Comparison of ENCODE assay signal across 9 cellular contexts in genomic region chr9:110875275-110875674, GRCh38.
DNase-seq lines count a peak whose midpoint lies in the region; ATAC-seq and TF ChIP-seq lines count a peak whose summit lies in the region.
"Had no signal": no experiment of that assay in that cellular context is flagged by ENCODE, and none has a peak within 500 bp of the region (broad histone marks: within the 10 kb centered on the region; RNA-seq: fewer than 3 reads in every experiment).

No MANE protein-coding gene starts in this region.

- ATAC-seq in GM19324 (IDR thresholded peaks at IDR 0.05; ENCODE audit: low FRiP score, unreplicated experiment) (peak; percentile 90), HG03280 (IDR thresholded peaks at IDR 0.05; ENCODE audit: unreplicated experiment) (peak; percentile 54), psoas muscle (no peak)

- H3K27me3 ChIP-seq in dorsolateral prefrontal cortex, result no peaks in the 10 kb centered on the region
- H3K27me3 ChIP-seq in psoas muscle (ENCODE audit: insufficient read depth in 3 of 3, low read length in 2 of 3), result no peaks in the 10 kb centered on the region
- H3K27me3 ChIP-seq in mesenchymal stem cell (ENCODE audit: control insufficient read depth in 1 of 2, insufficient read depth in 1 of 2, low read length in 2 of 2), result no peaks in the 10 kb centered on the region
- H3K27me3 ChIP-seq: ascending aorta had no signal

- H3K36me3 ChIP-seq in psoas muscle (ENCODE audit: insufficient read depth in 1 of 2, low read depth in 1 of 2) (no peaks in the 10 kb centered on the region), mesenchymal stem cell (ENCODE audit: control insufficient read depth in 1 of 2, insufficient read depth in 2 of 2, low read depth in 1 of 2, low read length in 2 of 2) (peaks cover 5 to 61% of the 10 kb centered on the region in 2 experiments)

- no peak overlapping the region for H3K4me2 ChIP-seq in mesenchymal stem cell (ENCODE audit: low read length, poor library complexity, severe bottlenecking)

- H3K4me3 ChIP-seq in dorsolateral prefrontal cortex (no peak overlapping the region), psoas muscle (no peak overlapping the region), mesenchymal stem cell (ENCODE audit: insufficient read depth in 1 of 2, low read depth in 1 of 2, low read length in 2 of 2) (no peak overlapping the region)
- H3K4me3 ChIP-seq: ascending aorta had no signal

- no peak overlapping the region for H4K91ac ChIP-seq in mesenchymal stem cell (ENCODE audit: low read length)

- H2AK5ac ChIP-seq in mesenchymal stem cell (ENCODE audit: low read length, severe bottlenecking), result no peak overlapping the region

- no peak overlapping the region for H3K9ac ChIP-seq in mesenchymal stem cell (ENCODE audit: low read length)

- no peak overlapping the region for H2BK5ac ChIP-seq in mesenchymal stem cell (ENCODE audit: low read depth, low read length, poor library complexity, severe bottlenecking)

- no peaks in the 10 kb centered on the region for H3K9me3 ChIP-seq in psoas muscle
- H3K9me3 ChIP-seq in mesenchymal stem cell (ENCODE audit: control insufficient read depth, low read length), result no peaks in the 10 kb centered on the region
- H3K9me3 ChIP-seq: ascending aorta had no signal

- no peak overlapping the region for H2AFZ ChIP-seq in mesenchymal stem cell (ENCODE audit: low read depth, low read length)

- H4K8ac ChIP-seq in mesenchymal stem cell (ENCODE audit: low read length), result no peak overlapping the region

- H3K18ac ChIP-seq in mesenchymal stem cell (ENCODE audit: low read depth in 1 of 2, low read length in 2 of 2), result no peak overlapping the region

- 83 to 86% (median 85%) methylated on average over 12 of the region's 12 CpGs for WGBS in psoas muscle, 3 donors
- 84% methylated on average over 12 of the region's 12 CpGs for WGBS in mesenchymal stem cell

- H3K23ac ChIP-seq in mesenchymal stem cell (ENCODE audit: low read length in 2 of 2), result no peak overlapping the region

- no peak overlapping the region for H3K14ac ChIP-seq in mesenchymal stem cell (ENCODE audit: low read length in 2 of 2)

- peak in 13 of 56 donors; percentile 11 to 37 (median 19) for TF ChIP-seq CTCF in dorsolateral prefrontal cortex (IDR thresholded peaks at IDR 0.05 in 54 of 56, conservative IDR thresholded peaks at IDR 0.05 in 2 of 56; ENCODE audit: low read depth in 1 of 56, partially characterized antibody in 56 of 56)
- TF ChIP-seq CTCF in psoas muscle (IDR thresholded peaks at IDR 0.05), result no peak

- H2BK15ac ChIP-seq in mesenchymal stem cell (ENCODE audit: low read depth, poor library complexity, severe bottlenecking), result no peak overlapping the region

- H2BK120ac ChIP-seq in mesenchymal stem cell (ENCODE audit: low read depth, low read length), result no peak overlapping the region

- DNase-seq in dorsolateral prefrontal cortex (peak in 7 of 10 donors; percentile 23 to 51 (median 36)), psoas muscle (peak; percentile 19 to 61), mesenchymal stem cell (no peak), kidney tubule cell (ENCODE audit: low spot score) (no peak), NCI-H1417 (lab: John Stamatoyannopoulos, UW) (no peak), H4 (ENCODE audit: low spot score) (no peak)

- no peak overlapping the region for H2BK12ac ChIP-seq in mesenchymal stem cell (ENCODE audit: low read length in 2 of 2)

- peaks cover 19% of the 10 kb centered on the region for H3K79me1 ChIP-seq in mesenchymal stem cell (replicated peaks; ENCODE audit: low read length, poor library complexity, severe bottlenecking)

- intact Hi-C loops in dorsolateral prefrontal cortex (cut with DNase I), result loop anchor here in 1 of 2 donors (10.0 kb wide), 1 partner anchor 140 kb away; no protein-coding TSS in a partner anchor
- intact Hi-C loops in psoas muscle (cut with DNase I), result no loop called here

- H3K4me1 ChIP-seq in psoas muscle, result no peaks in the 10 kb centered on the region
- peaks cover 2% of the 10 kb centered on the region for H3K4me1 ChIP-seq in mesenchymal stem cell (ENCODE audit: control insufficient read depth, insufficient read depth, low read depth, low read length)

- H3K27ac ChIP-seq in dorsolateral prefrontal cortex (peak overlapping the region in 2 of 59 donors; percentile 42 to 47), psoas muscle (no peak overlapping the region), mesenchymal stem cell (ENCODE audit: low read length, poor library complexity, severe bottlenecking) (no peak overlapping the region)
- H3K27ac ChIP-seq: ascending aorta had no signal

- no peak overlapping the region for H3K4ac ChIP-seq in mesenchymal stem cell (ENCODE audit: low read depth in 1 of 2, low read length in 2 of 2)

Comparison
In these comparisons a context has a peak if more than half of its experiments do, and no peak if none do; other contexts are left out.
1. ATAC-seq: peak in GM19324 (single experiment) and HG03280 (single experiment); none in psoas muscle (0 of 4).
2. DNase-seq: peak in dorsolateral prefrontal cortex (7 of 10) and psoas muscle (2 of 2); none in mesenchymal stem cell (single experiment), kidney tubule cell (single experiment), NCI-H1417 (0 of 3) and H4 (single experiment).